Comparison of ENCODE assay signal across 8 cellular contexts in the genomic region with DNA sequence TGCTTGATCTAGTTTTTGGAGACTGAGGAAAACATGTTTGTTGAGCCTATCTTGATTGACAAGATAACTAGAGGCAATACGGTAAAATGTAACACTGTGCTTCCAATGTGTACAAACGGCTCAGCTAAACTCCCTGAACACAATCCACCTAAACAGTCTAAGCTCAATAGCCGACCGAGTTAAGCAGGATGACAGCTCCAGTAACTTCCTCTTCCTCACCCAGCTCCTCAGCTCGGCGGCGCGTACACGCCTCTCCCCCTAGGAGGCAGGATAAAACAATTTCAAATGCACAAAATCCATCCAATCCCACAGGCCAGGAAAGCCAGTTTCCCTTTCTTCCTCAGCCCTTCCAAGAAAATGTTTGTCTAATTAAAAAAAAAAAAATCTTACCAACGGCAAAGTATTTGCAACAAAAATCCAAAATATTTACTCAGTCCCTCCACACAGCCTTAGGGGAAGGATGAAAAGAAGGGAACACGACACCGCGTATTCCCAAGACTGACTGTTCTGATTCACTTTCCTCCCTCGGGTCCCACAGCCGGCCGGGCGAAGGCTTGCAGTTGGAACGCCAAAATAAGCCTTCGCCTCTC. TPM values are rescaled to one million over a fixed set of nuclear protein-coding genes. Genes with fewer than 3 reads are reported as not detected.
DNase-seq lines count a peak whose midpoint lies in the region; ATAC-seq lines count a peak whose summit lies in the region.

No MANE protein-coding gene starts in this region.

- peak; percentile 12 for DNase-seq in activated T-cell treated with anti-CD3 and anti-CD28 coated beads for 1 hour (ENCODE audit: low read depth)
- no peak for DNase-seq in activated T-cell treated with anti-CD3 and anti-CD28 coated beads for 4 hours
- DNase-seq in NCI-H460 (ENCODE audit: extremely low read depth, low read depth): peak; percentile 62
- DNase-seq in activated CD4-positive, CD25-positive, alpha-beta regulatory T cell treated with anti-CD3 and anti-CD28 coated beads, Interleukin-2, amount 50 U/mL, for 72 hours: peak; percentile 44
- peak; percentile 92 for DNase-seq in dermis blood vessel endothelial cell
- DNase-seq in left kidney (ENCODE audit: low read depth, low spot score): peak; percentile 94
- peak; percentile 18 to 26 for DNase-seq in stimulated activated CD4-positive, alpha-beta T cell treated with anti-CD3 and anti-CD28 coated beads, Interleukin-4, amount 100 ng/mL, for 4 hours

- peak; percentile 29 for ATAC-seq in HG03342 (IDR thresholded peaks at IDR 0.05; ENCODE audit: unreplicated experiment)

RNA-seq across cellular contexts. Expression of a gene that starts 1.0 kb away (rescaled TPM):
- total RNA-seq in NCI-H460 (2014; rRNA removed; shearing (Covaris generic)): 12.6 and 14.3 TPM in 2 replicates
- 3.9 and 6.9 TPM in 2 replicates for polyA plus RNA-seq in NCI-H460 (2014; cell fraction: nucleus; rRNA removed)
- 37.4 and 83.4 TPM in 2 replicates for total RNA-seq in dermis blood vessel endothelial cell

RNA-seq across cellular contexts. Expression of a gene that starts 44.5 kb away (rescaled TPM):
- total RNA-seq in NCI-H460 (2014; rRNA removed; shearing (Covaris generic)): 23.4 and 35.7 TPM in 2 replicates
- 17.0 and 18.9 TPM in 2 replicates for polyA plus RNA-seq in NCI-H460 (2014; cell fraction: nucleus; rRNA removed)
- 33.2 and 40.5 TPM in 2 replicates for total RNA-seq in dermis blood vessel endothelial cell
